Comparison of ENCODE assay signal across 16 cellular contexts in genomic region chr4:184680698-184681097, GRCh38.
"Had no signal": no experiment of that assay in that cellular context is flagged by ENCODE, and none has a peak within 500 bp of the region (broad histone marks: within the 10 kb centered on the region; RNA-seq: fewer than 3 reads in every experiment).

No MANE protein-coding gene starts in this region.

- H3K4me3 Mint-ChIP-seq: activated CD8-positive, alpha-beta T cell treated with anti-CD3 and anti-CD28 coated beads for 36 hours; activated naive CD8-positive, alpha-beta T cell treated with anti-CD3 and anti-CD28 coated beads, Interleukin-2, amount 10 ng/mL, durations not matched to agents 7 days and 5 days; naive B cell; stimulated activated effector memory CD8-positive, alpha-beta T cell treated with anti-CD3 and anti-CD28 coated beads, Interleukin-12 subunit alpha, Interleukin-12 subunit beta, amount 100 ng/mL, for 72 hours; T-cell had no signal

- H3K27ac Mint-ChIP-seq: activated CD8-positive, alpha-beta T cell treated with anti-CD3 and anti-CD28 coated beads for 36 hours; activated naive CD8-positive, alpha-beta T cell treated with anti-CD3 and anti-CD28 coated beads, Interleukin-2, amount 10 ng/mL, durations not matched to agents 7 days and 5 days; naive B cell; stimulated activated effector memory CD8-positive, alpha-beta T cell treated with anti-CD3 and anti-CD28 coated beads, Interleukin-12 subunit alpha, Interleukin-12 subunit beta, amount 100 ng/mL, for 72 hours; T-cell had no signal

- ATAC-seq: activated CD8-positive, alpha-beta T cell treated with anti-CD3 and anti-CD28 coated beads for 36 hours; stimulated activated effector memory CD8-positive, alpha-beta T cell treated with anti-CD3 and anti-CD28 coated beads, Interleukin-12 subunit alpha, Interleukin-12 subunit beta, amount 100 ng/mL, for 72 hours; T-cell had no signal

- H3K36me3 ChIP-seq: right atrium auricular region had no signal

- H3K9me3 ChIP-seq: right atrium auricular region, tibial nerve had no signal

- H3K27me3 Mint-ChIP-seq: activated CD8-positive, alpha-beta T cell treated with anti-CD3 and anti-CD28 coated beads for 36 hours; activated naive CD8-positive, alpha-beta T cell treated with anti-CD3 and anti-CD28 coated beads, Interleukin-2, amount 10 ng/mL, durations not matched to agents 7 days and 5 days; naive B cell; T-cell had no signal

- DNase-seq: activated CD4-positive, alpha-beta T cell treated with anti-CD3 and anti-CD28 coated beads for 4 hours; activated CD8-positive, alpha-beta memory T cell treated with anti-CD3 and anti-CD28 coated beads, Interleukin-2, amount 50 U/mL, for 4 hours; activated CD8-positive, alpha-beta T cell treated with anti-CD3 and anti-CD28 coated beads for 36 hours; activated naive CD8-positive, alpha-beta T cell treated with anti-CD3 and anti-CD28 coated beads, Interleukin-2, amount 10 ng/mL, durations not matched to agents 7 days and 5 days; anterior cingulate cortex; effector CD4-positive, alpha-beta T cell; hippocampal formation; mesendoderm; naive B cell; T-cell had no signal

- H3K36me3 Mint-ChIP-seq: naive B cell had no signal

- H3K9me3 Mint-ChIP-seq: activated CD8-positive, alpha-beta T cell treated with anti-CD3 and anti-CD28 coated beads for 36 hours; activated naive CD8-positive, alpha-beta T cell treated with anti-CD3 and anti-CD28 coated beads, Interleukin-2, amount 10 ng/mL, durations not matched to agents 7 days and 5 days; naive B cell; stimulated activated effector memory CD8-positive, alpha-beta T cell treated with anti-CD3 and anti-CD28 coated beads, Interleukin-12 subunit alpha, Interleukin-12 subunit beta, amount 100 ng/mL, for 72 hours; T-cell had no signal

- H3K27ac ChIP-seq: cardiac muscle cell, right atrium auricular region, SK-N-MC, tibial nerve had no signal

- H3K4me3 ChIP-seq: cardiac muscle cell, right atrium auricular region, SK-N-MC, smooth muscle cell, tibial nerve had no signal

- H3K27me3 ChIP-seq: cardiac muscle cell, right atrium auricular region, tibial nerve had no signal
